Comparison of ENCODE assay signal across 8 cellular contexts in genomic region chr1:66924756-66925557, GRCh38. TPM values are rescaled to one million over a fixed set of nuclear protein-coding genes. Genes with fewer than 3 reads are reported as not detected.
DNase-seq lines count a peak whose midpoint lies in the region; ATAC-seq, FAIRE-seq and TF ChIP-seq lines count a peak whose summit lies in the region.

TSS of gene DNAI4 (minus strand) at chr1:66924856. CDS start at chr1:66924831, 25 bp downstream.
TSS of gene MIER1 (plus strand) at chr1:66924990. CDS start at chr1:66925029, 39 bp downstream.

- TF ChIP-seq EP300 in tibial nerve (IDR thresholded peaks at IDR 0.05) = peak; percentile 77 to 92

- WGBS in adipose tissue, 3 donors = 0% methylated on average over 58 to 64 of the region's 64 CpGs
- 1% methylated on average over 59 to 63 of the region's 64 CpGs for WGBS in tibial nerve, 2 donors

- TF ChIP-seq CTCF in cardiac muscle cell (IDR thresholded peaks at IDR 0.05; ENCODE audit: low read depth, low read length) (peak; percentile 23), parathyroid adenoma (IDR thresholded peaks at IDR 0.05) (no peak), tibial nerve (IDR thresholded peaks at IDR 0.05) (peak; percentile 6 to 67 (median 26))

- peak; percentile 83 for TF ChIP-seq POLR2A in GM12892 (IDR thresholded peaks at IDR 0.05; ENCODE audit: low read depth, low read length)
- peak; percentile 69 to 85 for TF ChIP-seq POLR2A in tibial nerve (IDR thresholded peaks at IDR 0.05)

- H3K4me1 ChIP-seq in cardiac muscle cell (ENCODE audit: low read depth) = peaks cover 18% of the 10 kb centered on the region
- no peaks in the 10 kb centered on the region for H3K4me1 ChIP-seq in parathyroid adenoma
- H3K4me1 ChIP-seq in tibial nerve = peaks cover 0 to 52% (median 11%) of the 10 kb centered on the region in 4 donors

- H3K36me3 ChIP-seq in cardiac muscle cell (no peaks in the 10 kb centered on the region), parathyroid adenoma (ENCODE audit: control insufficient read depth, insufficient read depth, low read length) (no peaks in the 10 kb centered on the region), tibial nerve (peaks cover 0 to 8% (median 0%) of the 10 kb centered on the region in 3 donors)

- H3K27me3 ChIP-seq in cardiac muscle cell (no peaks in the 10 kb centered on the region), parathyroid adenoma (ENCODE audit: control insufficient read depth, insufficient read depth, low read length) (no peaks in the 10 kb centered on the region), tibial nerve (no peaks in the 10 kb centered on the region)

- peaks cover 8% of the 10 kb centered on the region for H3K79me2 ChIP-seq in parathyroid adenoma

- H3K9me3 ChIP-seq in cardiac muscle cell (ENCODE audit: low read depth) (no peaks in the 10 kb centered on the region), parathyroid adenoma (ENCODE audit: control insufficient read depth, low read length) (no peaks in the 10 kb centered on the region), tibial nerve (no peaks in the 10 kb centered on the region)

- H3K4me3 ChIP-seq in cardiac muscle cell (peak within 1 kb of the TSS; percentile 65), parathyroid adenoma (ENCODE audit: low read depth, low read length) (peak within 1 kb of the TSS; percentile 93), tibial nerve (peak within 1 kb of the TSS; percentile 63 to 88 (median 84))

- peak; percentile 96 for DNase-seq in GM12892 (ENCODE audit: insufficient read length)
- DNase-seq in NCI-H1436 (lab: John Stamatoyannopoulos, UW) = peak; percentile 96
- peak; percentile 97 for DNase-seq in SW480 (ENCODE audit: low spot score)
- peak; percentile 99 for DNase-seq in cardiac muscle cell (ENCODE audit: low read depth in 1 of 2, low spot score in 1 of 2)
- DNase-seq in tibial nerve (ENCODE audit: low spot score in 2 of 2) = peak; percentile 94

- peak within 1 kb of the TSS; percentile 54 for H2AFZ ChIP-seq in parathyroid adenoma

- peak; percentile 95 for FAIRE-seq in GM12892 (lab: Jason Lieb, UNC)

- H3K9ac ChIP-seq in parathyroid adenoma = no peak within 1 kb of the TSS

- peak; percentile 96 for ATAC-seq in HG02840 (IDR thresholded peaks at IDR 0.05; ENCODE audit: low FRiP score, unreplicated experiment)

- H3K4me2 ChIP-seq in parathyroid adenoma (ENCODE audit: low read length) = peak within 1 kb of the TSS; percentile 92

- H3K27ac ChIP-seq in adipose tissue (ENCODE audit: low read depth, low read length) = peak within 1 kb of the TSS; percentile 89
- peak within 1 kb of the TSS; percentile 76 for H3K27ac ChIP-seq in cardiac muscle cell
- peak within 1 kb of the TSS; percentile 79 for H3K27ac ChIP-seq in parathyroid adenoma
- peak within 1 kb of the TSS; percentile 79 to 98 (median 94) for H3K27ac ChIP-seq in tibial nerve

RNA-seq across cellular contexts. Expression of gene DNAI4, which starts in this region (rescaled TPM):
- polyA plus RNA-seq in GM12892 (2012; ENCODE audit: missing spikeins) = 0.49 TPM
- polyA plus RNA-seq in adipose tissue (1 to 10 TPM in 1 of 3 donors, under 1 TPM in 2; 0.83 to 1.1 (median 0.90) TPM), cardiac muscle cell (13.8 and 14.2 TPM in 2 replicates)
- total RNA-seq in cardiac muscle cell (5.1 and 6.6 TPM in 2 replicates), tibial nerve (10 to 100 TPM; 13.5 to 23.6 (median 17.2) TPM)

RNA-seq across cellular contexts. Expression of gene MIER1, which starts in this region (rescaled TPM):
- polyA plus RNA-seq in GM12892 (2012; ENCODE audit: missing spikeins) = 27.8 TPM
- polyA plus RNA-seq in adipose tissue = 10 to 100 TPM in 1 of 3 donors, 1 to 10 TPM in 2; 4.0 to 23.5 (median 9.9) TPM
- total RNA-seq in cardiac muscle cell = 16.9 and 26.6 TPM in 2 replicates
- polyA plus RNA-seq in cardiac muscle cell = 15.8 and 22.6 TPM in 2 replicates
- total RNA-seq in tibial nerve = 10 to 100 TPM; 25.5 to 43.5 (median 40.1) TPM

Comparison
In these comparisons a context has a peak if more than half of its experiments do, and no peak if none do; other contexts are left out.
1. Peak in every context shown above with its lines: DNase-seq, ATAC-seq, H3K4me3 ChIP-seq and H3K27ac ChIP-seq.